ENCODE assay signal across 15 cellular contexts in the genomic region with DNA sequence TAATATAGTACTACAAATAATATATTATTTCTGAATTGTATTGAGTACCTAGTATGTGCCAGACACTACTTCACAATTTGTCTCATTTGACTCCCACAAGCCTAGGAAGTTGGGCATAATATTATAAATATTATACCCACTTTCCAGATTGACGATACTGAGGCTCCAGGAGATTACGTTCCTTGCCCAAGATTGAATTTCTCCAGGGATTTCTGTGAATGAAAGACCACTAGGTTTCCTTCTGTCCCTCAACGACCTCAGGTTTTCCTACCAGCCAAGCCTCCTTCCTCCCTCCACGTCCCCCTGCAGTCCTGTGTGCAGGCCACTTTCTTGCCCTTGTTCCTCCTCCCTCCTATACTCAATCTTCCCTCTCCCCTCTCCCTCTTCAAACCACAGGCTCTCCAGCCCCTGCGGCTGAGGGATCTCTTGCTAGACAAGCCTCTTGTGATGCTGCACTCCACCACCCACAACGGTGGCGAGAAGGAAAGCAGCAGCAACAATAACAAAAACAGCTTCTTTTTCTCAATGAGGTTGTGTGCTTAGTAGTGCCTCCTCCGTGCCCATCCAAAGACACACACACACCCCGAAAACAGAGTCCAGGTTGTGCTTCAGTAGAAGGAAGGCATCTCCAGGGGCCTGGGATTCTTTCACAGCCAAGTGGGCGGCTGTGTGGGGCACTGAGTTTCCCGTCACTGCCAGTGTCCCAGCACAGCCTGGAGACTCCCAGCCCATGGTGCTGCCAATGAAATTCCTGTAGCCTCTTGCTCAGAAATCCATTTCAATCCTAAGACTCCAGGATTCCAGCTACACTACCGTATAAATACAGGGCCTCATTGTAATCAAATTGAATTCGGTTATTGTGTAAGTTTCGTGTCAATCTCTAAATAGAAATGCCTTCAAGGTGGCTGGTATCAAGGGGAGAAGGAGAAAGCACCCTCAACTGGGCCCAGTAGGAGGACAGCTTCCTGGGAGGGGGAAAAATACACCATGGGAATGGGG.
A peak's percentile ranks its signal among the peaks of the same experiment; 100 is the strongest.
DNase-seq lines count a peak whose midpoint lies in the region; ATAC-seq and TF ChIP-seq lines count a peak whose summit lies in the region.
"Had no signal": no experiment of that assay in that cellular context is flagged by ENCODE, and none has a peak within 500 bp of the region (broad histone marks: within the 10 kb centered on the region; RNA-seq: fewer than 3 reads in every experiment).

No MANE protein-coding gene starts in this region.

- H2AFZ ChIP-seq in Loucy (ENCODE audit: low read length) = no peak overlapping the region

- peak overlapping the region in 10 of 11 experiments; percentile 39 to 98 (median 89); a peak in 18 of 22 replicates for H3K4me2 ChIP-seq in BLaER1 treated with 17β-estradiol and CSF1 and Interleukin-3, amounts not matched to agents 10 nM and 100 nM
- no peak overlapping the region for H3K4me2 ChIP-seq in Loucy (ENCODE audit: low read depth, low read length, poor library complexity, severe bottlenecking)

- peaks cover 3% of the 10 kb centered on the region for H3K36me3 Mint-ChIP-seq in effector memory CD8-positive, alpha-beta T cell (ENCODE audit: insufficient read depth)

- no peaks in the 10 kb centered on the region for H3K9me3 ChIP-seq in BLaER1 treated with 17β-estradiol and CSF1 and Interleukin-3, amounts not matched to agents 10 nM and 100 nM (replicated peaks in 1 of 11)
- no peaks in the 10 kb centered on the region for H3K9me3 ChIP-seq in Loucy (ENCODE audit: insufficient read depth, low read depth, low read length)
- no peaks in the 10 kb centered on the region for H3K9me3 ChIP-seq in gastroesophageal sphincter
- H3K9me3 ChIP-seq: MG63, Peyer's patch, testis had no signal

- H3K4me3 Mint-ChIP-seq in effector memory CD8-positive, alpha-beta T cell = peak overlapping the region in 1 of 2 donors; percentile 11

- no peak for TF ChIP-seq CTCF in Loucy (conservative IDR thresholded peaks at IDR 0.05; ENCODE audit: low read length)
- TF ChIP-seq CTCF in gastroesophageal sphincter (IDR thresholded peaks at IDR 0.05) = no peak
- no peak for TF ChIP-seq CTCF in GM10248 (IDR thresholded peaks at IDR 0.05; ENCODE audit: control extremely low read depth, extremely low read depth, low read depth, missing control alignments)

- no peak for DNase-seq in effector memory CD8-positive, alpha-beta T cell
- no peak for DNase-seq in iPS-NIHi11 (ENCODE audit: low spot score)
- no peak for DNase-seq in GM10248 (ENCODE audit: extremely low spot score)
- no peak for DNase-seq in putamen (ENCODE audit: low spot score)
- DNase-seq: activated gamma-delta T cell treated with Interleukin-2 at 50 U/mL for 16 hours; COR-L47; effector CD4-positive, alpha-beta T cell; GF-D8 had no signal

- no peaks in the 10 kb centered on the region for H3K36me3 ChIP-seq in BLaER1 treated with 17β-estradiol and CSF1 and Interleukin-3, amounts not matched to agents 10 nM and 100 nM
- H3K36me3 ChIP-seq in Loucy (ENCODE audit: insufficient read depth, low read length) (no peaks in the 10 kb centered on the region), gastroesophageal sphincter (no peaks in the 10 kb centered on the region), rectal smooth muscle tissue (ENCODE audit: control insufficient read depth, insufficient read depth, low read length) (no peaks in the 10 kb centered on the region)
- H3K36me3 ChIP-seq: MG63, Peyer's patch had no signal

- H3K9me3 Mint-ChIP-seq in effector memory CD8-positive, alpha-beta T cell = no peaks in the 10 kb centered on the region

- H3K9ac ChIP-seq in BLaER1 treated with 17β-estradiol and CSF1 and Interleukin-3, amounts not matched to agents 10 nM and 100 nM = no peak overlapping the region
- peak overlapping the region; percentile 31 for H3K9ac ChIP-seq in Loucy (ENCODE audit: low read depth, low read length, poor library complexity, severe bottlenecking)
- peak overlapping the region; percentile 27 for H3K9ac ChIP-seq in rectal smooth muscle tissue (ENCODE audit: low read length)

- CTCF ChIA-PET in GM10248 (lab: Yijun Ruan, JAX) = no interaction called here

- no peak overlapping the region for H3K27ac ChIP-seq in BLaER1 treated with 17β-estradiol and CSF1 and Interleukin-3, amounts not matched to agents 10 nM and 100 nM
- H3K27ac ChIP-seq in gastroesophageal sphincter (peak overlapping the region in 3 of 4 donors; percentile 41 to 79 (median 78)), rectal smooth muscle tissue (ENCODE audit: low read depth, low read length) (peak overlapping the region; percentile 50)

- peaks cover 0 to 29% (median 0%) of the 10 kb centered on the region in 11 experiments; a peak in 8 of 22 replicates for H4K20me1 ChIP-seq in BLaER1 treated with 17β-estradiol and CSF1 and Interleukin-3, amounts not matched to agents 10 nM and 100 nM
- no peaks in the 10 kb centered on the region for H4K20me1 ChIP-seq in Loucy (ENCODE audit: insufficient read depth, low read length, poor library complexity, severe bottlenecking)

- H3K4me1 ChIP-seq in BLaER1 treated with 17β-estradiol and CSF1 and Interleukin-3, amounts not matched to agents 10 nM and 100 nM = peaks cover 36 to 66% (median 49%) of the 10 kb centered on the region in 10 experiments
- H3K4me1 ChIP-seq in Loucy (ENCODE audit: insufficient read depth, low read length, poor library complexity, severe bottlenecking) (peaks cover 29% of the 10 kb centered on the region), gastroesophageal sphincter (peaks cover 0 to 34% (median 20%) of the 10 kb centered on the region in 3 donors), rectal smooth muscle tissue (ENCODE audit: control insufficient read depth, insufficient read depth, low read length) (peaks cover 9% of the 10 kb centered on the region)

- peaks cover 58 to 72% (median 63%) of the 10 kb centered on the region in 11 experiments for H3K27me3 ChIP-seq in BLaER1 treated with 17β-estradiol and CSF1 and Interleukin-3, amounts not matched to agents 10 nM and 100 nM
- no peaks in the 10 kb centered on the region for H3K27me3 ChIP-seq in Loucy (ENCODE audit: insufficient read depth, low read length, poor library complexity, severe bottlenecking)
- H3K27me3 ChIP-seq in gastroesophageal sphincter = no peaks in the 10 kb centered on the region
- H3K27me3 ChIP-seq in rectal smooth muscle tissue (ENCODE audit: control insufficient read depth, insufficient read depth, low read length) = no peaks in the 10 kb centered on the region
- H3K27me3 ChIP-seq: MG63, Peyer's patch, testis had no signal

- no peak for TF ChIP-seq EP300 in gastroesophageal sphincter (IDR thresholded peaks at IDR 0.05)

- POLR2A ChIA-PET in GM10248 (lab: Yijun Ruan, JAX) = no interaction called here

- H3K4me3 ChIP-seq in BLaER1 treated with 17β-estradiol and CSF1 and Interleukin-3, amounts not matched to agents 10 nM and 100 nM = no peak overlapping the region; a peak in 1 of 20 replicates
- H3K4me3 ChIP-seq in Loucy (ENCODE audit: low read length, poor library complexity, severe bottlenecking) = no peak overlapping the region
- H3K4me3 ChIP-seq in gastroesophageal sphincter = no peak overlapping the region
- H3K4me3 ChIP-seq in rectal smooth muscle tissue (ENCODE audit: low read length) = no peak overlapping the region
- H3K4me3 ChIP-seq: MG63, Peyer's patch, testis had no signal

- peaks cover 6 to 13% of the 10 kb centered on the region in 2 donors for H3K4me1 Mint-ChIP-seq in effector memory CD8-positive, alpha-beta T cell (ENCODE audit: low read depth in 2 of 2)

- H3F3A ChIP-seq in Loucy (ENCODE audit: low read depth) = no peaks in the 10 kb centered on the region

- H3K79me2 ChIP-seq in Loucy (ENCODE audit: insufficient read depth, low read length) = no peaks in the 10 kb centered on the region

- no peaks in the 10 kb centered on the region for H3K9me2 ChIP-seq in Loucy (replicated peaks; ENCODE audit: low read depth, low read length)

- WGBS in gastroesophageal sphincter (ENCODE audit: low coverage in 1 of 2), 2 donors = 72 to 73% methylated on average over 7 to 9 of the region's 14 CpGs

- no peak for TF ChIP-seq POLR2A in gastroesophageal sphincter (IDR thresholded peaks at IDR 0.05)

- H3K27ac Mint-ChIP-seq in effector memory CD8-positive, alpha-beta T cell = no peak overlapping the region

- ATAC-seq in gastroesophageal sphincter = no peak
- ATAC-seq in effector memory CD8-positive, alpha-beta T cell (replicated peaks) = no peak

- peaks cover 25 to 40% of the 10 kb centered on the region in 2 donors for H3K27me3 Mint-ChIP-seq in effector memory CD8-positive, alpha-beta T cell

Comparison
In these comparisons a context has a peak if more than half of its experiments do, and no peak if none do; other contexts are left out.
1. H3K27ac ChIP-seq: peak in gastroesophageal sphincter (3 of 4) and rectal smooth muscle tissue (single experiment); none in BLaER1 treated with 17β-estradiol and CSF1 and Interleukin-3, amounts not matched to agents 10 nM and 100 nM (0 of 11).
2. H3K9ac ChIP-seq: peak in Loucy (single experiment) and rectal smooth muscle tissue (single experiment); none in BLaER1 treated with 17β-estradiol and CSF1 and Interleukin-3, amounts not matched to agents 10 nM and 100 nM (0 of 11).